ENCODE assay signal across 21 cellular contexts in genomic region chr2:78218066-78218465, GRCh38.
"Had no signal": no experiment of that assay in that cellular context is flagged by ENCODE, and none has a peak within 500 bp of the region (broad histone marks: within the 10 kb centered on the region; RNA-seq: fewer than 3 reads in every experiment).

No MANE protein-coding gene starts in this region.

- H3K4me1 ChIP-seq: esophagus muscularis mucosa, foreskin keratinocyte, gastroesophageal sphincter, heart left ventricle, left lung, lower lobe of right lung had no signal

- FAIRE-seq: colon, endothelial cell of umbilical vein, islet of Langerhans, keratinocyte had no signal

- H3K36me3 ChIP-seq: esophagus muscularis mucosa, gastroesophageal sphincter, heart left ventricle, left lung, lower lobe of right lung had no signal

- H3K9me3 ChIP-seq: esophagus muscularis mucosa, gastroesophageal sphincter, heart left ventricle, left lung, lower lobe of right lung, mucosa of descending colon had no signal

- H3K27ac ChIP-seq: coronary artery, dorsolateral prefrontal cortex, esophagus muscularis mucosa, foreskin keratinocyte, gastroesophageal sphincter, heart left ventricle, left lung, lower lobe of right lung had no signal

- ATAC-seq: foreskin keratinocyte, gastroesophageal sphincter, heart left ventricle, left cardiac atrium, left lung, left ventricle myocardium superior, lower lobe of right lung, mucosa of descending colon had no signal

- H3K27me3 ChIP-seq: dorsolateral prefrontal cortex, esophagus muscularis mucosa, foreskin keratinocyte, gastroesophageal sphincter, heart left ventricle, left lung had no signal

- H3K4me3 Mint-ChIP-seq: mesothelial cell of epicardium had no signal

- H3K4me1 Mint-ChIP-seq: mesothelial cell of epicardium had no signal

- H3K4me3 ChIP-seq: coronary artery, dorsolateral prefrontal cortex, esophagus muscularis mucosa, gastroesophageal sphincter, heart left ventricle, left lung, lower lobe of right lung, mucosa of descending colon had no signal

- H3K36me3 Mint-ChIP-seq: mesothelial cell of epicardium had no signal

- H3K27ac Mint-ChIP-seq: mesothelial cell of epicardium had no signal

- DNase-seq: dermis blood vessel endothelial cell; dorsolateral prefrontal cortex; effector CD4-positive, alpha-beta T cell; effector memory CD4-positive, alpha-beta T cell; foreskin keratinocyte; heart left ventricle; hippocampal formation; left cardiac atrium; left lung; left ventricle myocardium superior; lower lobe of right lung; mesenchymal stem cell; mucosa of descending colon had no signal
